In the genomic region with DNA sequence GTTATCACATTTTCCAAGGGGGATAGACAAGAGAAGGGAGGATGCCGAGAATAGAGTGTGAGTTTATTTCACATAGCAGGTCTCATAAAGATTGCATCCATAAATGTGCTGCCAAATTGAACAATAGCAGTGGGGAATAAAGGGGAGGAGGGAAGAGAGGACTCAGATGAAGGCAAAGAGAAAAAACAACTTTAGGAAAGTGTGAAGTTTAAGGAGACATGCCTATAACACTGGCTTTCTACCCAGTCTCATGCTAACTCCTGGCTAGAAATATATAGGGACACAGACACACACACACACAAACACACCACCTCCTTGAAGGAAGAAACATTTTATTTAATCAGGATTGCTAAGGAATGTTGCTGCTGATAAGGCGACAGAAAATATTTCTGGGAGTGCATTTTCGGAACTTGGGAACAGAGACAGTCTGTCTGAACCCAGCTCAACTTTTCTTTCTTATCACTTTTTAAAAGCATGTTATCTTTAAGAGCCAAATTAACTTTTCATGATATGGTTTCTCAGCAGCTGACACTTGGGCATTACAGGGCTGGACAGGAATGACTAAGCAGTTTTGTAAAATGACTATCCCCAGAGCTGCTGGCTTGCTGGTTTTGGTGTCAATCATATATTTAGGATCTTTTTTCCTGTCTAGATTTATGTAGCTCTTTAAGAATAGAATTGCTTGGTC, we compare ENCODE assay signal across 1 cellular context.
TF ChIP-seq lines count a peak whose summit lies in the region.

No MANE protein-coding gene starts in this region.

TF ChIP-seq in SK-N-SH treated with all-trans-retinoic acid at 6 μM for 48 hours, 23 proteins besides CTCF, POLR2A, EP300 and RAD21 (continued from another document):
- TF ChIP-seq, protein P1, sequence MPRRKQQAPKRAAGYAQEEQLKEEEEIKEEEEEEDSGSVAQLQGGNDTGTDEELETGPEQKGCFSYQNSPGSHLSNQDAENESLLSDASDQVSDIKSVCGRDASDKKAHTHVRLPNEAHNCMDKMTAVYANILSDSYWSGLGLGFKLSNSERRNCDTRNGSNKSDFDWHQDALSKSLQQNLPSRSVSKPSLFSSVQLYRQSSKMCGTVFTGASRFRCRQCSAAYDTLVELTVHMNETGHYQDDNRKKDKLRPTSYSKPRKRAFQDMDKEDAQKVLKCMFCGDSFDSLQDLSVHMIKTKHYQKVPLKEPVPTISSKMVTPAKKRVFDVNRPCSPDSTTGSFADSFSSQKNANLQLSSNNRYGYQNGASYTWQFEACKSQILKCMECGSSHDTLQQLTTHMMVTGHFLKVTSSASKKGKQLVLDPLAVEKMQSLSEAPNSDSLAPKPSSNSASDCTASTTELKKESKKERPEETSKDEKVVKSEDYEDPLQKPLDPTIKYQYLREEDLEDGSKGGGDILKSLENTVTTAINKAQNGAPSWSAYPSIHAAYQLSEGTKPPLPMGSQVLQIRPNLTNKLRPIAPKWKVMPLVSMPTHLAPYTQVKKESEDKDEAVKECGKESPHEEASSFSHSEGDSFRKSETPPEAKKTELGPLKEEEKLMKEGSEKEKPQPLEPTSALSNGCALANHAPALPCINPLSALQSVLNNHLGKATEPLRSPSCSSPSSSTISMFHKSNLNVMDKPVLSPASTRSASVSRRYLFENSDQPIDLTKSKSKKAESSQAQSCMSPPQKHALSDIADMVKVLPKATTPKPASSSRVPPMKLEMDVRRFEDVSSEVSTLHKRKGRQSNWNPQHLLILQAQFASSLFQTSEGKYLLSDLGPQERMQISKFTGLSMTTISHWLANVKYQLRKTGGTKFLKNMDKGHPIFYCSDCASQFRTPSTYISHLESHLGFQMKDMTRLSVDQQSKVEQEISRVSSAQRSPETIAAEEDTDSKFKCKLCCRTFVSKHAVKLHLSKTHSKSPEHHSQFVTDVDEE (CRISPR knock-in tag; IDR thresholded peaks at IDR 0.05) = peak; percentile 91
- TF ChIP-seq ESRRG (CRISPR knock-in tag; IDR thresholded peaks at IDR 0.05) = peak; percentile 85; the same call in 1 of the 2 replicates
- peak; percentile 73; the same call in 1 of the 2 replicates for TF ChIP-seq GLIS3 (CRISPR knock-in tag; IDR thresholded peaks at IDR 0.05)
- no peak for TF ChIP-seq ZFP30 (CRISPR knock-in tag; IDR thresholded peaks at IDR 0.05)
- TF ChIP-seq SNAI2 (CRISPR knock-in tag; IDR thresholded peaks at IDR 0.05) = 0 out of 2 replicates have a peak, but pooled peaks have one; percentile 21
- no peak for TF ChIP-seq OSR1 (CRISPR knock-in tag; IDR thresholded peaks at IDR 0.05)
- TF ChIP-seq TOX (CRISPR knock-in tag; IDR thresholded peaks at IDR 0.05; ENCODE audit: borderline replicate concordance) = no peak
- TF ChIP-seq PPARA (CRISPR knock-in tag; IDR thresholded peaks at IDR 0.05; ENCODE audit: borderline replicate concordance) = no peak
- TF ChIP-seq ISL1 (CRISPR knock-in tag; IDR thresholded peaks at IDR 0.05) = peak; percentile 99
